ENCODE assay signal across 1 cellular context in genomic region chr20:10217517-10218410, GRCh38.
TF ChIP-seq lines count a peak whose summit lies in the region.

No MANE protein-coding gene starts in this region.

TF ChIP-seq in H1, 55 proteins besides CTCF, POLR2A, EP300 and RAD21:
- no peak for TF ChIP-seq KDM5A (IDR thresholded peaks at IDR 0.05; ENCODE audit: low read length)
- TF ChIP-seq SUZ12 (IDR thresholded peaks at IDR 0.05; ENCODE audit: low read length), result no peak; the same call in 1 of the 2 replicates
- TF ChIP-seq, protein P1, sequence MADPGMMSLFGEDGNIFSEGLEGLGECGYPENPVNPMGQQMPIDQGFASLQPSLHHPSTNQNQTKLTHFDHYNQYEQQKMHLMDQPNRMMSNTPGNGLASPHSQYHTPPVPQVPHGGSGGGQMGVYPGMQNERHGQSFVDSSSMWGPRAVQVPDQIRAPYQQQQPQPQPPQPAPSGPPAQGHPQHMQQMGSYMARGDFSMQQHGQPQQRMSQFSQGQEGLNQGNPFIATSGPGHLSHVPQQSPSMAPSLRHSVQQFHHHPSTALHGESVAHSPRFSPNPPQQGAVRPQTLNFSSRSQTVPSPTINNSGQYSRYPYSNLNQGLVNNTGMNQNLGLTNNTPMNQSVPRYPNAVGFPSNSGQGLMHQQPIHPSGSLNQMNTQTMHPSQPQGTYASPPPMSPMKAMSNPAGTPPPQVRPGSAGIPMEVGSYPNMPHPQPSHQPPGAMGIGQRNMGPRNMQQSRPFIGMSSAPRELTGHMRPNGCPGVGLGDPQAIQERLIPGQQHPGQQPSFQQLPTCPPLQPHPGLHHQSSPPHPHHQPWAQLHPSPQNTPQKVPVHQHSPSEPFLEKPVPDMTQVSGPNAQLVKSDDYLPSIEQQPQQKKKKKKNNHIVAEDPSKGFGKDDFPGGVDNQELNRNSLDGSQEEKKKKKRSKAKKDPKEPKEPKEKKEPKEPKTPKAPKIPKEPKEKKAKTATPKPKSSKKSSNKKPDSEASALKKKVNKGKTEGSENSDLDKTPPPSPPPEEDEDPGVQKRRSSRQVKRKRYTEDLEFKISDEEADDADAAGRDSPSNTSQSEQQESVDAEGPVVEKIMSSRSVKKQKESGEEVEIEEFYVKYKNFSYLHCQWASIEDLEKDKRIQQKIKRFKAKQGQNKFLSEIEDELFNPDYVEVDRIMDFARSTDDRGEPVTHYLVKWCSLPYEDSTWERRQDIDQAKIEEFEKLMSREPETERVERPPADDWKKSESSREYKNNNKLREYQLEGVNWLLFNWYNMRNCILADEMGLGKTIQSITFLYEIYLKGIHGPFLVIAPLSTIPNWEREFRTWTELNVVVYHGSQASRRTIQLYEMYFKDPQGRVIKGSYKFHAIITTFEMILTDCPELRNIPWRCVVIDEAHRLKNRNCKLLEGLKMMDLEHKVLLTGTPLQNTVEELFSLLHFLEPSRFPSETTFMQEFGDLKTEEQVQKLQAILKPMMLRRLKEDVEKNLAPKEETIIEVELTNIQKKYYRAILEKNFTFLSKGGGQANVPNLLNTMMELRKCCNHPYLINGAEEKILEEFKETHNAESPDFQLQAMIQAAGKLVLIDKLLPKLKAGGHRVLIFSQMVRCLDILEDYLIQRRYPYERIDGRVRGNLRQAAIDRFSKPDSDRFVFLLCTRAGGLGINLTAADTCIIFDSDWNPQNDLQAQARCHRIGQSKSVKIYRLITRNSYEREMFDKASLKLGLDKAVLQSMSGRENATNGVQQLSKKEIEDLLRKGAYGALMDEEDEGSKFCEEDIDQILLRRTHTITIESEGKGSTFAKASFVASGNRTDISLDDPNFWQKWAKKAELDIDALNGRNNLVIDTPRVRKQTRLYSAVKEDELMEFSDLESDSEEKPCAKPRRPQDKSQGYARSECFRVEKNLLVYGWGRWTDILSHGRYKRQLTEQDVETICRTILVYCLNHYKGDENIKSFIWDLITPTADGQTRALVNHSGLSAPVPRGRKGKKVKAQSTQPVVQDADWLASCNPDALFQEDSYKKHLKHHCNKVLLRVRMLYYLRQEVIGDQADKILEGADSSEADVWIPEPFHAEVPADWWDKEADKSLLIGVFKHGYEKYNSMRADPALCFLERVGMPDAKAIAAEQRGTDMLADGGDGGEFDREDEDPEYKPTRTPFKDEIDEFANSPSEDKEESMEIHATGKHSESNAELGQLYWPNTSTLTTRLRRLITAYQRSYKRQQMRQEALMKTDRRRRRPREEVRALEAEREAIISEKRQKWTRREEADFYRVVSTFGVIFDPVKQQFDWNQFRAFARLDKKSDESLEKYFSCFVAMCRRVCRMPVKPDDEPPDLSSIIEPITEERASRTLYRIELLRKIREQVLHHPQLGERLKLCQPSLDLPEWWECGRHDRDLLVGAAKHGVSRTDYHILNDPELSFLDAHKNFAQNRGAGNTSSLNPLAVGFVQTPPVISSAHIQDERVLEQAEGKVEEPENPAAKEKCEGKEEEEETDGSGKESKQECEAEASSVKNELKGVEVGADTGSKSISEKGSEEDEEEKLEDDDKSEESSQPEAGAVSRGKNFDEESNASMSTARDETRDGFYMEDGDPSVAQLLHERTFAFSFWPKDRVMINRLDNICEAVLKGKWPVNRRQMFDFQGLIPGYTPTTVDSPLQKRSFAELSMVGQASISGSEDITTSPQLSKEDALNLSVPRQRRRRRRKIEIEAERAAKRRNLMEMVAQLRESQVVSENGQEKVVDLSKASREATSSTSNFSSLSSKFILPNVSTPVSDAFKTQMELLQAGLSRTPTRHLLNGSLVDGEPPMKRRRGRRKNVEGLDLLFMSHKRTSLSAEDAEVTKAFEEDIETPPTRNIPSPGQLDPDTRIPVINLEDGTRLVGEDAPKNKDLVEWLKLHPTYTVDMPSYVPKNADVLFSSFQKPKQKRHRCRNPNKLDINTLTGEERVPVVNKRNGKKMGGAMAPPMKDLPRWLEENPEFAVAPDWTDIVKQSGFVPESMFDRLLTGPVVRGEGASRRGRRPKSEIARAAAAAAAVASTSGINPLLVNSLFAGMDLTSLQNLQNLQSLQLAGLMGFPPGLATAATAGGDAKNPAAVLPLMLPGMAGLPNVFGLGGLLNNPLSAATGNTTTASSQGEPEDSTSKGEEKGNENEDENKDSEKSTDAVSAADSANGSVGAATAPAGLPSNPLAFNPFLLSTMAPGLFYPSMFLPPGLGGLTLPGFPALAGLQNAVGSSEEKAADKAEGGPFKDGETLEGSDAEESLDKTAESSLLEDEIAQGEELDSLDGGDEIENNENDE (IDR thresholded peaks at IDR 0.05; ENCODE audit: insufficient replicate concordance, low read length), result no peak
- TF ChIP-seq GABPA (IDR thresholded peaks at IDR 0.05; ENCODE audit: borderline replicate concordance, insufficient read depth, low read length), result no peak
- TF ChIP-seq, protein P2, sequence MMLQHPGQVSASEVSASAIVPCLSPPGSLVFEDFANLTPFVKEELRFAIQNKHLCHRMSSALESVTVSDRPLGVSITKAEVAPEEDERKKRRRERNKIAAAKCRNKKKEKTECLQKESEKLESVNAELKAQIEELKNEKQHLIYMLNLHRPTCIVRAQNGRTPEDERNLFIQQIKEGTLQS (IDR thresholded peaks at IDR 0.05; ENCODE audit: insufficient read depth, low read depth, low read length), result no peak
- peak; percentile 77 for TF ChIP-seq KDM4A (IDR thresholded peaks at IDR 0.05; ENCODE audit: low read depth, low read length, severe bottlenecking)
- TF ChIP-seq CBX5 (IDR thresholded peaks at IDR 0.05; ENCODE audit: low read depth, low read length), result no peak
- TF ChIP-seq SRF (IDR thresholded peaks at IDR 0.05; ENCODE audit: low read depth, low read length), result peak; percentile 58
- peak; percentile 45; the same call in 1 of the 2 replicates for TF ChIP-seq TBP (IDR thresholded peaks at IDR 0.05; ENCODE audit: low read depth, low read length)
- TF ChIP-seq, protein P3, sequence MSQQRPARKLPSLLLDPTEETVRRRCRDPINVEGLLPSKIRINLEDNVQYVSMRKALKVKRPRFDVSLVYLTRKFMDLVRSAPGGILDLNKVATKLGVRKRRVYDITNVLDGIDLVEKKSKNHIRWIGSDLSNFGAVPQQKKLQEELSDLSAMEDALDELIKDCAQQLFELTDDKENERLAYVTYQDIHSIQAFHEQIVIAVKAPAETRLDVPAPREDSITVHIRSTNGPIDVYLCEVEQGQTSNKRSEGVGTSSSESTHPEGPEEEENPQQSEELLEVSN (IDR thresholded peaks at IDR 0.05), result peak; percentile 92
- TF ChIP-seq CREB1 (IDR thresholded peaks at IDR 0.05), result peak; percentile 82
- no peak for TF ChIP-seq GTF2F1 (IDR thresholded peaks at IDR 0.05; ENCODE audit: borderline replicate concordance, low read depth, low read length)
- TF ChIP-seq CBX8 (IDR thresholded peaks at IDR 0.05; ENCODE audit: borderline replicate concordance, low read depth, low read length), result no peak
- TF ChIP-seq ZNF274 (IDR thresholded peaks at IDR 0.05; ENCODE audit: borderline replicate concordance, extremely low read depth, low read length), result no peak
- TF ChIP-seq JUN (IDR thresholded peaks at IDR 0.05; ENCODE audit: low read depth, low read length), result no peak
- peak; percentile 30 for TF ChIP-seq TAF1 (IDR thresholded peaks at IDR 0.05; ENCODE audit: low read depth, low read length)
- no peak for TF ChIP-seq CTBP2 (IDR thresholded peaks at IDR 0.05; ENCODE audit: borderline replicate concordance, insufficient read depth, insufficient read length, low read length)
- peak; percentile 96 for TF ChIP-seq MAX (IDR thresholded peaks at IDR 0.05)
- TF ChIP-seq SIN3A (conservative IDR thresholded peaks at IDR 0.05 in 1 of 2, IDR thresholded peaks at IDR 0.05 in 1 of 2; ENCODE audit: low read depth in 1 of 2, low read length in 2 of 2), result 0 out of 4 replicates have a peak, but pooled peaks have one; percentile 18 to 32
- peak; percentile 19 for TF ChIP-seq ASH2L (IDR thresholded peaks at IDR 0.05; ENCODE audit: low read length)
- no peak for TF ChIP-seq CEBPB (IDR thresholded peaks at IDR 0.05; ENCODE audit: low read depth, low read length)
- peak; percentile 51; the same call in 1 of the 2 replicates for TF ChIP-seq PHF8 (conservative IDR thresholded peaks at IDR 0.05; ENCODE audit: low read depth, low read length)
- no peak for TF ChIP-seq KDM1A (IDR thresholded peaks at IDR 0.05; ENCODE audit: borderline replicate concordance, low read length)
- no peak for TF ChIP-seq CHD1 (IDR thresholded peaks at IDR 0.05; ENCODE audit: low read depth, low read length)
- no peak for TF ChIP-seq TEAD4 (IDR thresholded peaks at IDR 0.05; ENCODE audit: low read depth, low read length)
- TF ChIP-seq RBBP5 (IDR thresholded peaks at IDR 0.05; ENCODE audit: borderline replicate concordance, low read depth, low read length), result no peak; the same call in 1 of the 2 replicates
- no peak for TF ChIP-seq JUND (IDR thresholded peaks at IDR 0.05; ENCODE audit: low read length)
- no peak for TF ChIP-seq TAF7 (optimal IDR thresholded peaks at IDR 0.05; ENCODE audit: borderline replicate concordance, low read depth, low read length)
- no peak for TF ChIP-seq NANOG (IDR thresholded peaks at IDR 0.05; ENCODE audit: insufficient read depth, low read depth, low read length, poor library complexity, severe bottlenecking)
- no peak for TF ChIP-seq MAFK (IDR thresholded peaks at IDR 0.05; ENCODE audit: low read depth, low read length)
- peak; percentile 37 for TF ChIP-seq RNF2 (IDR thresholded peaks at IDR 0.05; ENCODE audit: borderline replicate concordance, low read depth, low read length, missing control alignments, poor library complexity, severe bottlenecking)
- no peak for TF ChIP-seq POU5F1 (IDR thresholded peaks at IDR 0.05; ENCODE audit: low read depth, low read length)
- no peak for TF ChIP-seq SP4 (IDR thresholded peaks at IDR 0.05; ENCODE audit: low read length)
- no peak for TF ChIP-seq EZH2 (IDR thresholded peaks at IDR 0.05; ENCODE audit: low read depth, low read length, severe bottlenecking)
- no peak for TF ChIP-seq TCF12 (IDR thresholded peaks at IDR 0.05; ENCODE audit: low read depth, low read length)
- TF ChIP-seq YY1 (IDR thresholded peaks at IDR 0.05; ENCODE audit: low read depth, low read length), result no peak
- TF ChIP-seq BACH1 (IDR thresholded peaks at IDR 0.05; ENCODE audit: low read length), result peak; percentile 39; the same call in 1 of the 2 replicates
- peak in 1 of 2 experiments; percentile 43; a peak in 1 of 4 replicates for TF ChIP-seq HDAC2 (IDR thresholded peaks at IDR 0.05; ENCODE audit: borderline replicate concordance in 1 of 2, low read depth in 2 of 2, low read length in 2 of 2)
- TF ChIP-seq RXRA (IDR thresholded peaks at IDR 0.05; ENCODE audit: insufficient read depth, low read depth, low read length), result no peak
- TF ChIP-seq ATF2 (IDR thresholded peaks at IDR 0.05; ENCODE audit: low read length), result no peak
